ENCODE assay signal across 14 cellular contexts in the genomic region with DNA sequence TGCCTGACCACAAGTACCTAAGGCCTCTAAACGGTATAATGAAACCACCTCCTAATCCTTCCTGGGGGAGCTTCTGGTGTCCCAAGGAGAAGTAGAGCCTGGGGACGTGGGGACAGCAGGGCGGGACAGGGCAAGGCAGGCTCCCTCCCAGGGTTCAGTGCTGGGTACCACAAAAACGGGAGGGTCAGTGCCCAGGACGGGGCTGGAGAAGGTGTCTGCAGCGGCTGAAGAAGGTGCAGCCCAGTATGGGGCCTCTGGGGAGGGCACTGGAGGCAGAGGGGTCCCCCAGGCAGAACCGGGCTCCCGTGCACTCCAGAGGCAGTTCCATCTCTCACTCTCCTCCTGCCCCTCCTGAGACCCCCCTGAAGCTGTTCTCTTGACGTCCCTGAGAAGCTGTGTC. TPM values are rescaled to one million over a fixed set of nuclear protein-coding genes. Genes with fewer than 3 reads are reported as not detected.
DNase-seq lines count a peak whose midpoint lies in the region; ATAC-seq and TF ChIP-seq lines count a peak whose summit lies in the region.
"Had no signal": no experiment of that assay in that cellular context is flagged by ENCODE, and none has a peak within 500 bp of the region (broad histone marks: within the 10 kb centered on the region; RNA-seq: fewer than 3 reads in every experiment).

No MANE protein-coding gene starts in this region.

- no peaks in the 10 kb centered on the region for H3K9me3 Mint-ChIP-seq in activated CD8-positive, alpha-beta T cell treated with anti-CD3 and anti-CD28 coated beads for 36 hours
- no peaks in the 10 kb centered on the region for H3K9me3 Mint-ChIP-seq in activated CD8-positive, alpha-beta T cell treated with anti-CD3 and anti-CD28 coated beads, Interleukin-2, amount 10 ng/mL, durations not matched to agents 7 days and 5 days (ENCODE audit: insufficient read depth)
- H3K9me3 Mint-ChIP-seq in naive thymus-derived CD4-positive, alpha-beta T cell = peaks cover 0 to 2% (median 0%) of the 10 kb centered on the region in 11 donors
- H3K9me3 Mint-ChIP-seq: CD8-positive, alpha-beta T cell; GM23338 had no signal

- ATAC-seq in activated CD8-positive, alpha-beta T cell treated with anti-CD3 and anti-CD28 coated beads for 36 hours = no peak
- no peak for ATAC-seq in activated CD8-positive, alpha-beta T cell treated with anti-CD3 and anti-CD28 coated beads, Interleukin-2, amount 10 ng/mL, durations not matched to agents 7 days and 5 days
- ATAC-seq in naive thymus-derived CD4-positive, alpha-beta T cell = no peak
- no peak for ATAC-seq in GM21723 (IDR thresholded peaks at IDR 0.05; ENCODE audit: unreplicated experiment)
- ATAC-seq in HG03196 (IDR thresholded peaks at IDR 0.05; ENCODE audit: unreplicated experiment) = no peak
- ATAC-seq: GM23338 had no signal

- no peaks in the 10 kb centered on the region for H3K27me3 ChIP-seq in BLaER1
- H3K27me3 ChIP-seq in naive thymus-derived CD4-positive, alpha-beta T cell (ENCODE audit: control insufficient read depth in 2 of 2, insufficient read depth in 2 of 2, low read length in 2 of 2) = no peaks in the 10 kb centered on the region

- H3K9me2 ChIP-seq in OCI-LY7 (ENCODE audit: insufficient read depth, low read length) = no peaks in the 10 kb centered on the region

- H3K4me2 ChIP-seq in BLaER1 (peak overlapping the region; percentile 84), OCI-LY7 (ENCODE audit: low read length) (no peak overlapping the region)
- H3K4me2 ChIP-seq: GM23338 had no signal

- BruUV-seq in OCI-LY7 (replicated peaks; lab: Mats Ljungman, UMichigan) = no TSS peak

- H2AFZ ChIP-seq in OCI-LY7 (ENCODE audit: low read length) = no peak overlapping the region
- H2AFZ ChIP-seq: GM23338 had no signal

- POLR2A ChIA-PET in activated CD8-positive, alpha-beta T cell treated with anti-CD3 and anti-CD28 coated beads for 36 hours (lab: Charles Lee) = no interaction called here
- POLR2A ChIA-PET in activated CD8-positive, alpha-beta T cell treated with anti-CD3 and anti-CD28 coated beads, Interleukin-2, amount 10 ng/mL, durations not matched to agents 7 days and 5 days (lab: Charles Lee) = no interaction called here
- POLR2A ChIA-PET in OCI-LY7 (lab: Charles Lee) = no interaction called here
- POLR2A ChIA-PET in naive thymus-derived CD4-positive, alpha-beta T cell (lab: Charles Lee) = no interaction called here

- peak overlapping the region; percentile 74 for H3K27ac Mint-ChIP-seq in activated CD8-positive, alpha-beta T cell treated with anti-CD3 and anti-CD28 coated beads for 36 hours
- H3K27ac Mint-ChIP-seq in activated CD8-positive, alpha-beta T cell treated with anti-CD3 and anti-CD28 coated beads, Interleukin-2, amount 10 ng/mL, durations not matched to agents 7 days and 5 days = no peak overlapping the region
- peak overlapping the region in 5 of 9 donors; percentile 28 to 92 (median 55) for H3K27ac Mint-ChIP-seq in naive thymus-derived CD4-positive, alpha-beta T cell
- H3K27ac Mint-ChIP-seq: GM23338 had no signal

- H3K4me1 ChIP-seq in BLaER1 (peaks cover 100% of the 10 kb centered on the region), OCI-LY7 (ENCODE audit: insufficient read depth, low read length, poor library complexity, severe bottlenecking) (no peaks in the 10 kb centered on the region)
- H3K4me1 ChIP-seq in naive thymus-derived CD4-positive, alpha-beta T cell (ENCODE audit: control insufficient read depth in 2 of 2, insufficient read depth in 2 of 2, low read length in 2 of 2) = peaks cover 0 to 10% of the 10 kb centered on the region in 2 donors

- no peak overlapping the region for H3K4me3 ChIP-seq in BLaER1
- no peak overlapping the region for H3K4me3 ChIP-seq in OCI-LY7 (ENCODE audit: low read depth, low read length, poor library complexity, severe bottlenecking)
- no peak overlapping the region for H3K4me3 ChIP-seq in naive thymus-derived CD4-positive, alpha-beta T cell (ENCODE audit: low read length)
- H3K4me3 ChIP-seq: GM23338 had no signal

- no peaks in the 10 kb centered on the region for H3K79me2 ChIP-seq in OCI-LY7 (ENCODE audit: insufficient read depth, low read depth, low read length)

- H3K9me3 ChIP-seq in BLaER1 = no peaks in the 10 kb centered on the region
- no peaks in the 10 kb centered on the region for H3K9me3 ChIP-seq in OCI-LY7 (ENCODE audit: low read length)
- H3K9me3 ChIP-seq in naive thymus-derived CD4-positive, alpha-beta T cell (ENCODE audit: control insufficient read depth in 2 of 3, low read length in 3 of 3) = no peaks in the 10 kb centered on the region

- CTCF ChIA-PET in activated CD8-positive, alpha-beta T cell treated with anti-CD3 and anti-CD28 coated beads for 36 hours (lab: Charles Lee) = interaction anchor here (1.2 kb wide), 1 partner anchor 120 kb away, joined by 3 read pairs; no protein-coding TSS in a partner anchor
- CTCF ChIA-PET in activated CD8-positive, alpha-beta T cell treated with anti-CD3 and anti-CD28 coated beads, Interleukin-2, amount 10 ng/mL, durations not matched to agents 7 days and 5 days (lab: Charles Lee) = interaction anchor here (1.0 to 1.5 kb wide), 2 partner anchors 75 to 98 kb away, joined by 3 read pairs; partner anchors contain the start of gene STK32C
- CTCF ChIA-PET in OCI-LY7 (lab: Charles Lee; ENCODE audit: unreplicated experiment) = no interaction called here
- CTCF ChIA-PET in naive thymus-derived CD4-positive, alpha-beta T cell (lab: Charles Lee) = no interaction called here

- H3K4me3 Mint-ChIP-seq in activated CD8-positive, alpha-beta T cell treated with anti-CD3 and anti-CD28 coated beads for 36 hours = no peak overlapping the region
- no peak overlapping the region for H3K4me3 Mint-ChIP-seq in activated CD8-positive, alpha-beta T cell treated with anti-CD3 and anti-CD28 coated beads, Interleukin-2, amount 10 ng/mL, durations not matched to agents 7 days and 5 days
- H3K4me3 Mint-ChIP-seq in naive thymus-derived CD4-positive, alpha-beta T cell = peak overlapping the region in 4 of 10 donors; percentile 7 to 70 (median 56)
- H3K4me3 Mint-ChIP-seq: GM23338 had no signal

- H3K36me3 Mint-ChIP-seq in activated CD8-positive, alpha-beta T cell treated with anti-CD3 and anti-CD28 coated beads for 36 hours (ENCODE audit: low read depth) = no peaks in the 10 kb centered on the region
- H3K36me3 Mint-ChIP-seq in activated CD8-positive, alpha-beta T cell treated with anti-CD3 and anti-CD28 coated beads, Interleukin-2, amount 10 ng/mL, durations not matched to agents 7 days and 5 days (ENCODE audit: low read depth) = no peaks in the 10 kb centered on the region
- no peaks in the 10 kb centered on the region for H3K36me3 Mint-ChIP-seq in naive thymus-derived CD4-positive, alpha-beta T cell
- H3K36me3 Mint-ChIP-seq: CD8-positive, alpha-beta T cell had no signal

- H3K27me3 Mint-ChIP-seq in activated CD8-positive, alpha-beta T cell treated with anti-CD3 and anti-CD28 coated beads for 36 hours = no peaks in the 10 kb centered on the region
- no peaks in the 10 kb centered on the region for H3K27me3 Mint-ChIP-seq in activated CD8-positive, alpha-beta T cell treated with anti-CD3 and anti-CD28 coated beads, Interleukin-2, amount 10 ng/mL, durations not matched to agents 7 days and 5 days (ENCODE audit: low read depth)
- no peaks in the 10 kb centered on the region for H3K27me3 Mint-ChIP-seq in naive thymus-derived CD4-positive, alpha-beta T cell

- H4K20me1 ChIP-seq in BLaER1 = no peaks in the 10 kb centered on the region
- H4K20me1 ChIP-seq in OCI-LY7 (ENCODE audit: insufficient read depth, low read length) = no peaks in the 10 kb centered on the region

- peak overlapping the region; percentile 47; the same call in 1 of the 2 replicates for H3K9ac ChIP-seq in BLaER1

- DNase-seq in activated CD8-positive, alpha-beta T cell treated with anti-CD3 and anti-CD28 coated beads for 36 hours = no peak
- DNase-seq in activated CD8-positive, alpha-beta T cell treated with anti-CD3 and anti-CD28 coated beads, Interleukin-2, amount 10 ng/mL, durations not matched to agents 7 days and 5 days = no peak
- no peak for DNase-seq in OCI-LY7 (ENCODE audit: low spot score)
- DNase-seq in naive thymus-derived CD4-positive, alpha-beta T cell = peak in 1 of 9 donors; percentile 0
- no peak for DNase-seq in stimulated activated CD4-positive, alpha-beta T cell treated with anti-CD3 and anti-CD28 coated beads, Interleukin-4, amount 100 ng/mL, for 1 hour
- DNase-seq: CD8-positive, alpha-beta T cell; NCI-H1417; NCI-H1930; NCI-H510A treated with DMSO at 0.1 percent for 48 hours had no signal

- TF ChIP-seq CTCF in activated CD8-positive, alpha-beta T cell treated with anti-CD3 and anti-CD28 coated beads for 36 hours (IDR thresholded peaks at IDR 0.05) = no peak
- TF ChIP-seq CTCF in OCI-LY7 (conservative IDR thresholded peaks at IDR 0.05; ENCODE audit: low read length) = 0 out of 2 replicates have a peak, but pooled peaks have one; percentile 1

- H3K27ac ChIP-seq in BLaER1 = peak overlapping the region; percentile 75
- H3K27ac ChIP-seq in OCI-LY7 (ENCODE audit: low read depth, low read length, poor library complexity, severe bottlenecking) = no peak overlapping the region
- no peak overlapping the region for H3K27ac ChIP-seq in naive thymus-derived CD4-positive, alpha-beta T cell (ENCODE audit: low read depth, low read length)

- no peaks in the 10 kb centered on the region for H3K36me3 ChIP-seq in BLaER1
- H3K36me3 ChIP-seq in OCI-LY7 (ENCODE audit: insufficient read depth, low read length) = no peaks in the 10 kb centered on the region
- H3K36me3 ChIP-seq in naive thymus-derived CD4-positive, alpha-beta T cell (ENCODE audit: control insufficient read depth in 2 of 3, insufficient read depth in 3 of 3, low read length in 3 of 3) = no peaks in the 10 kb centered on the region

- intact Hi-C loops in activated CD8-positive, alpha-beta T cell treated with anti-CD3 and anti-CD28 coated beads for 36 hours (cut with micrococcal nuclease) = no loop called here
- intact Hi-C loops in OCI-LY7 (cut with micrococcal nuclease; ENCODE audit: unreplicated experiment) = no loop called here
- intact Hi-C loops in naive thymus-derived CD4-positive, alpha-beta T cell (cut with micrococcal nuclease) = loop anchor here in 1 of 2 donors (5.0 kb wide), 1 partner anchor 74 kb away; the partner anchor contains the start of gene STK32C

- peaks cover 28% of the 10 kb centered on the region for H3K4me1 Mint-ChIP-seq in activated CD8-positive, alpha-beta T cell treated with anti-CD3 and anti-CD28 coated beads for 36 hours (ENCODE audit: low read depth)
- H3K4me1 Mint-ChIP-seq in activated CD8-positive, alpha-beta T cell treated with anti-CD3 and anti-CD28 coated beads, Interleukin-2, amount 10 ng/mL, durations not matched to agents 7 days and 5 days (ENCODE audit: low read depth) = peaks cover 44% of the 10 kb centered on the region
- H3K4me1 Mint-ChIP-seq in naive thymus-derived CD4-positive, alpha-beta T cell = peaks cover 22 to 45% (median 32%) of the 10 kb centered on the region in 7 donors

RNA-seq across cellular contexts. Expression of gene DPYSL4, which starts 46.2 kb away (rescaled TPM):
- total RNA-seq in activated CD8-positive, alpha-beta T cell treated with anti-CD3 and anti-CD28 coated beads for 36 hours = 10 to 100 TPM; 20.9 to 23.2 TPM
- 1 to 10 TPM; 1.2 to 2.2 TPM for total RNA-seq in activated CD8-positive, alpha-beta T cell treated with anti-CD3 and anti-CD28 coated beads, Interleukin-2, amount 10 ng/mL, durations not matched to agents 7 days and 5 days
- total RNA-seq in OCI-LY7 (2014; rRNA removed; shearing (Covaris generic)) = not detected in 2 replicates
- total RNA-seq in OCI-LY7 (2022) = not detected in 2 replicates
- 10 to 100 TPM in 2 of 5 experiments, 1 to 10 TPM in 2, under 1 TPM in 1; 0.66 to 60.0 (median 9.4) TPM for total RNA-seq in naive thymus-derived CD4-positive, alpha-beta T cell
- polyA plus RNA-seq in naive thymus-derived CD4-positive, alpha-beta T cell = 10 to 100 TPM in 1 of 2 donors, under 1 TPM in 1; 0.35 to 18.2 TPM
- total RNA-seq: HT1080 had no signal

Comparison
In these comparisons a context has a peak if more than half of its experiments do, and no peak if none do; other contexts are left out.
1. CTCF ChIA-PET loops: an anchor here in activated CD8-positive, alpha-beta T cell treated with anti-CD3 and anti-CD28 coated beads for 36 hours (1.2 kb wide) and activated CD8-positive, alpha-beta T cell treated with anti-CD3 and anti-CD28 coated beads, Interleukin-2, amount 10 ng/mL, durations not matched to agents 7 days and 5 days (1.0 to 1.5 kb wide); none called in OCI-LY7 and naive thymus-derived CD4-positive, alpha-beta T cell.